22 cellular contexts compared by ENCODE assay signal in the genomic region with DNA sequence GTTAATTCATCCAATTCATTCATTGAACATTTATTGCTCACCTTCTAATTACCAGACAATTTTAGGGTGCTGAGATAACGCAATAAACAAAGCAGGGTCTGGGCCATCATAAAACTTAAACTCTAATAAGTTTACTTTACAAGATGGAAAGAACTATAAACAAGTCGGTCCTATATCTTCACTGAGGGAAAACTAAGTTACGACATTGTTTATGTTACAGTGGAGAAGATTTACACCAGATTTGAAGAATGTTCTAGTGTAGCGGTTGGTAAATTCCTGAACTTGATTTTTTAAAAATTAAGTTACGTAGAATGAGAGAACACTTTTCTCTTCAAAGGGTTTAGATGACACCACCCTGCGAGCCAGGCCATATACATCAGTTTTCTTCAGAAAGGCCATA. TPM values are rescaled to one million over a fixed set of nuclear protein-coding genes. Genes with fewer than 3 reads are reported as not detected.
"Had no signal": no experiment of that assay in that cellular context is flagged by ENCODE, and none has a peak within 500 bp of the region (broad histone marks: within the 10 kb centered on the region; RNA-seq: fewer than 3 reads in every experiment).

No MANE protein-coding gene starts in this region.

- H3K27me3 ChIP-seq: foreskin keratinocyte, neutrophil, sigmoid colon, stomach had no signal

- H3K4me1 Mint-ChIP-seq: immature natural killer cell, memory B cell had no signal

- H3K9me3 ChIP-seq: left ventricle myocardium inferior, lower lobe of right lung, neutrophil, sigmoid colon, stomach had no signal

- DNase-seq: effector memory CD4-positive, alpha-beta T cell; foreskin keratinocyte; immature natural killer cell; kidney; left cardiac atrium; left ventricle myocardium inferior; lower lobe of right lung; midbrain; nephron progenitor cell; posterior cingulate gyrus; sigmoid colon; stimulated activated CD4-positive, alpha-beta T cell treated with anti-CD3 and anti-CD28 coated beads, Interleukin-2, amount 100 ng/mL, for 24 hours; stimulated activated CD4-positive, alpha-beta T cell treated with anti-CD3 and anti-CD28 coated beads, Interleukin-4, amount 100 ng/mL, for 4 hours; stimulated activated naive CD4-positive, alpha-beta T cell; stomach; substantia nigra had no signal

- H3K36me3 ChIP-seq: left ventricle myocardium inferior, lower lobe of right lung, neutrophil, sigmoid colon, stomach had no signal

- H3K9me3 Mint-ChIP-seq: memory B cell, nephron progenitor cell, type B pancreatic cell had no signal

- H3K4me1 ChIP-seq: foreskin keratinocyte, left ventricle myocardium inferior, lower lobe of right lung had no signal

- H3K27me3 Mint-ChIP-seq: type B pancreatic cell had no signal

- H3K36me3 Mint-ChIP-seq: immature natural killer cell, memory B cell, type B pancreatic cell had no signal

- H3K27ac Mint-ChIP-seq: immature natural killer cell, memory B cell, nephron progenitor cell, type B pancreatic cell had no signal

- H3K4me3 Mint-ChIP-seq: immature natural killer cell, memory B cell, nephron progenitor cell, type B pancreatic cell had no signal

- H3K27ac ChIP-seq: foreskin keratinocyte, left ventricle myocardium inferior, lower lobe of right lung, neutrophil, sigmoid colon, skin epidermis, stomach had no signal

- H3K4me3 ChIP-seq: left ventricle myocardium inferior, lower lobe of right lung, sigmoid colon, skin epidermis, stomach had no signal

- ATAC-seq: esophagus mucosa, foreskin keratinocyte, left cardiac atrium, lower lobe of right lung had no signal

RNA-seq across cellular contexts. Expression of gene FRZB, which starts 20.7 kb away (rescaled TPM):
- total RNA-seq: foreskin keratinocyte, pulmonary artery endothelial cell had no signal
